ENCODE assay signal across 1 cellular context in genomic region chr11:45339754-45340519, GRCh38.
TF ChIP-seq lines count a peak whose summit lies in the region.

No MANE protein-coding gene starts in this region.

TF ChIP-seq in GM23338, 12 proteins besides CTCF, POLR2A, EP300 and RAD21 (continued from another document):
- no peak for TF ChIP-seq ZNF462 (CRISPR knock-in tag; IDR thresholded peaks at IDR 0.05)
- TF ChIP-seq CREB1 (CRISPR knock-in tag; IDR thresholded peaks at IDR 0.05; ENCODE audit: low read depth), result no peak
- no peak for TF ChIP-seq STAT1 (IDR thresholded peaks at IDR 0.05; ENCODE audit: unreplicated experiment)
- TF ChIP-seq EZH2 (IDR thresholded peaks at IDR 0.05; ENCODE audit: low read depth, unreplicated experiment), result no peak
- TF ChIP-seq POLR2AphosphoS5 (IDR thresholded peaks at IDR 0.05; ENCODE audit: low read depth), result no peak
- no peak for TF ChIP-seq ETS1 (IDR thresholded peaks at IDR 0.05)
- TF ChIP-seq EZH2phosphoT487 (IDR thresholded peaks at IDR 0.05; ENCODE audit: unreplicated experiment), result no peak
- no peak for TF ChIP-seq ZNF114 (CRISPR knock-in tag; IDR thresholded peaks at IDR 0.05)
- no peak for TF ChIP-seq REST (IDR thresholded peaks at IDR 0.05; ENCODE audit: unreplicated experiment)
- no peak for TF ChIP-seq JUNB (IDR thresholded peaks at IDR 0.05; ENCODE audit: unreplicated experiment)
